ENCODE assay signal across 8 cellular contexts in genomic region chr10:93376372-93377296, GRCh38.
DNase-seq lines count a peak whose midpoint lies in the region; ATAC-seq and TF ChIP-seq lines count a peak whose summit lies in the region.

No MANE protein-coding gene starts in this region.

- H3K27me3 ChIP-seq in CD8-positive, alpha-beta memory T cell (ENCODE audit: insufficient read depth, low read length, poor library complexity, severe bottlenecking), result no peaks in the 10 kb centered on the region

- no peak overlapping the region for H3K4me3 ChIP-seq in CD8-positive, alpha-beta memory T cell (ENCODE audit: low read length)
- no peak overlapping the region for H3K4me3 ChIP-seq in NB4 (ENCODE audit: low read depth, low read length)

- H3K27ac Mint-ChIP-seq in CD8-positive, alpha-beta memory T cell, result no peak overlapping the region

- no peak overlapping the region for H3K4me3 Mint-ChIP-seq in CD8-positive, alpha-beta memory T cell

- TF ChIP-seq CTCF in NB4 (IDR thresholded peaks at IDR 0.05; ENCODE audit: low read depth, low read length), result peak; percentile 92

- TF ChIP-seq POLR2A in NB4 (IDR thresholded peaks at IDR 0.05; ENCODE audit: extremely low read depth, insufficient read length), result no peak

- ATAC-seq in GM19463 (IDR thresholded peaks at IDR 0.05; ENCODE audit: unreplicated experiment) (peak; percentile 70), GM19452 (IDR thresholded peaks at IDR 0.05; ENCODE audit: unreplicated experiment) (no peak)

- CTCF ChIA-PET in CD8-positive, alpha-beta memory T cell (lab: Charles Lee), result interaction anchor here (0.7 to 9.7 kb wide), 29 partner anchors 9 to 514 kb away, joined by 3 to 220 read pairs (median 6); partner anchors contain the start of gene MYOF

- H3K36me3 Mint-ChIP-seq in CD8-positive, alpha-beta memory T cell, result no peaks in the 10 kb centered on the region

- peaks cover 6 to 16% (median 10%) of the 10 kb centered on the region in 3 donors for H3K4me1 Mint-ChIP-seq in CD8-positive, alpha-beta memory T cell

- no peaks in the 10 kb centered on the region for H3K36me3 ChIP-seq in CD8-positive, alpha-beta memory T cell (ENCODE audit: insufficient read depth, low read length)

- POLR2A ChIA-PET in CD8-positive, alpha-beta memory T cell (lab: Charles Lee), result interaction anchor here (0.5 to 1.7 kb wide), 3 partner anchors 100 to 126 kb away, joined by 3 to 12 read pairs (median 5); partner anchors contain the start of gene MYOF

- H3K9me3 ChIP-seq in CD8-positive, alpha-beta memory T cell (ENCODE audit: low read length), result no peaks in the 10 kb centered on the region

- H3K27me3 Mint-ChIP-seq in CD8-positive, alpha-beta memory T cell, result peaks cover 0 to 8% of the 10 kb centered on the region in 2 donors

- H3K27ac ChIP-seq in CD8-positive, alpha-beta memory T cell (ENCODE audit: low read depth, low read length), result no peak overlapping the region

- no peaks in the 10 kb centered on the region for H3K9me3 Mint-ChIP-seq in CD8-positive, alpha-beta memory T cell

- peak in 4 of 5 donors; percentile 24 to 67 (median 58) for DNase-seq in CD8-positive, alpha-beta memory T cell
- peak; percentile 84 for DNase-seq in NB4 (ENCODE audit: low read depth)
- DNase-seq in T follicular helper cell (ENCODE audit: low read depth), result peak; percentile 22
- DNase-seq in cerebellar cortex (ENCODE audit: low spot score), result peak; percentile 78
- peak; percentile 71 for DNase-seq in kidney glomerular epithelial cell (lab: John Stamatoyannopoulos, UW)
- DNase-seq in smooth muscle cell of the brain vasculature (ENCODE audit: low read depth, low spot score), result peak; percentile 80

- no peaks in the 10 kb centered on the region for H3K4me1 ChIP-seq in CD8-positive, alpha-beta memory T cell (ENCODE audit: insufficient read depth, low read length)

Comparison
In these comparisons a context has a peak if more than half of its experiments do, and no peak if none do; other contexts are left out.
1. DNase-seq: peak in every context shown above with its lines; median percentile 84 in NB4; 80 in smooth muscle cell of the brain vasculature; 78 in cerebellar cortex; 71 in kidney glomerular epithelial cell; 58 in CD8-positive, alpha-beta memory T cell; 22 in T follicular helper cell.